In genomic region chr15:50247819-50248650, GRCh38 we compare ENCODE assay signal across 10 cellular contexts. TPM values are rescaled to one million over a fixed set of nuclear protein-coding genes. Genes with fewer than 3 reads are reported as not detected.
DNase-seq lines count a peak whose midpoint lies in the region; ATAC-seq, FAIRE-seq and TF ChIP-seq lines count a peak whose summit lies in the region.
"Had no signal": no experiment of that assay in that cellular context is flagged by ENCODE, and none has a peak within 500 bp of the region (broad histone marks: within the 10 kb centered on the region; RNA-seq: fewer than 3 reads in every experiment).

No MANE protein-coding gene starts in this region.

- H3K9ac ChIP-seq in colonic mucosa (ENCODE audit: low read depth in 2 of 2, low read length in 2 of 2): no peak overlapping the region

- WGBS in adrenal gland, 4 donors: 85 to 91% (median 89%) methylated on average over 14 of the region's 14 CpGs
- WGBS in small intestine, 3 donors: 77 to 82% (median 78%) methylated on average over 14 of the region's 14 CpGs

- intact Hi-C loops in adrenal gland (cut with DNase I): no loop called here
- intact Hi-C loops in colonic mucosa (cut with DNase I): no loop called here

- FAIRE-seq in small intestine (lab: Jason Lieb, UNC): no peak

- peak; percentile 93 for ATAC-seq in GM18861 (IDR thresholded peaks at IDR 0.05; ENCODE audit: unreplicated experiment)
- ATAC-seq in HG02798 (IDR thresholded peaks at IDR 0.05; ENCODE audit: poor library complexity, unreplicated experiment): peak; percentile 98

- no peak overlapping the region for H3K4me3 ChIP-seq in adrenal gland
- no peak overlapping the region for H3K4me3 ChIP-seq in small intestine (ENCODE audit: low read depth in 1 of 2, low read length in 2 of 2)
- H3K4me3 ChIP-seq in colonic mucosa: no peak overlapping the region
- H3K4me3 ChIP-seq: vagina had no signal

- H3K36me3 ChIP-seq in adrenal gland (replicated peaks in 1 of 2) (no peaks in the 10 kb centered on the region), small intestine (ENCODE audit: control insufficient read depth in 2 of 2, insufficient read depth in 2 of 2, low read length in 2 of 2) (no peaks in the 10 kb centered on the region), colonic mucosa (no peaks in the 10 kb centered on the region)
- H3K36me3 ChIP-seq: vagina had no signal

- TF ChIP-seq CTCF in adrenal gland (IDR thresholded peaks at IDR 0.05) (no peak), colonic mucosa (IDR thresholded peaks at IDR 0.05) (no peak)

- peaks cover 0 to 14% of the 10 kb centered on the region in 2 donors for H3K4me1 ChIP-seq in adrenal gland (replicated peaks in 1 of 2)
- H3K4me1 ChIP-seq in small intestine (ENCODE audit: control insufficient read depth in 2 of 2, insufficient read depth in 1 of 2, low read depth in 1 of 2, low read length in 1 of 2): no peaks in the 10 kb centered on the region
- no peaks in the 10 kb centered on the region for H3K4me1 ChIP-seq in colonic mucosa
- H3K4me1 ChIP-seq: vagina had no signal

- DNase-seq in NK-92 treated with Interleukin-12 subunit alpha and Interleukin-12 subunit beta, amount 100 ng/mL, for 24 hours (lab: John Stamatoyannopoulos, UW): peak; percentile 63
- peak in 4 of 7 donors; percentile 17 to 91 (median 30) for DNase-seq in adrenal gland
- DNase-seq in small intestine: peak; percentile 77
- DNase-seq in ecto neural progenitor cell (ENCODE audit: low spot score): no peak
- DNase-seq in OCI-M2 (lab: John Stamatoyannopoulos, UW; ENCODE audit: unreplicated experiment): no peak
- no peak for DNase-seq in colonic mucosa

- H3K27ac ChIP-seq in adrenal gland: peak overlapping the region in 1 of 5 donors; percentile 41
- H3K27ac ChIP-seq in small intestine (ENCODE audit: low read depth in 1 of 2, low read length in 1 of 2): peak overlapping the region; percentile 9 to 88
- no peak overlapping the region for H3K27ac ChIP-seq in colonic mucosa
- H3K27ac ChIP-seq: vagina had no signal

- no peak for TF ChIP-seq POLR2A in adrenal gland (IDR thresholded peaks at IDR 0.05)

- no peaks in the 10 kb centered on the region for H3K9me3 ChIP-seq in adrenal gland (replicated peaks in 1 of 3)
- H3K9me3 ChIP-seq in small intestine (ENCODE audit: control insufficient read depth, low read depth): no peaks in the 10 kb centered on the region
- no peaks in the 10 kb centered on the region for H3K9me3 ChIP-seq in colonic mucosa
- H3K9me3 ChIP-seq: vagina had no signal

- no peaks in the 10 kb centered on the region for H3K27me3 ChIP-seq in adrenal gland
- no peaks in the 10 kb centered on the region for H3K27me3 ChIP-seq in small intestine (ENCODE audit: control insufficient read depth in 2 of 2, insufficient read depth in 2 of 2, low read length in 2 of 2)
- H3K27me3 ChIP-seq in colonic mucosa: no peaks in the 10 kb centered on the region
- H3K27me3 ChIP-seq: vagina had no signal

RNA-seq across cellular contexts. Expression of gene HDC, which starts 17.5 kb away (rescaled TPM):
- under 1 TPM in 3 of 8 donors, not detected in 5; 0.11 to 0.25 (median 0.13) TPM for total RNA-seq in adrenal gland
- under 1 TPM in 2 of 3 donors, not detected in 1; 0.13 to 0.32 TPM for polyA plus RNA-seq in adrenal gland
- under 1 TPM in 1 of 3 donors, not detected in 2; 0.54 TPM for polyA plus RNA-seq in small intestine
- 1 to 10 TPM; 2.0 to 4.1 TPM for total RNA-seq in colonic mucosa
- total RNA-seq: kidney epithelial cell had no signal

Comparison
In these comparisons a context has a peak if more than half of its experiments do, and no peak if none do; other contexts are left out.
1. DNase-seq: peak in NK-92 treated with Interleukin-12 subunit alpha and Interleukin-12 subunit beta, amount 100 ng/mL, for 24 hours (single experiment), adrenal gland (4 of 7) and small intestine (single experiment); none in ecto neural progenitor cell (single experiment), OCI-M2 (single experiment) and colonic mucosa (single experiment).